1 cellular context compared by ENCODE assay signal in the genomic region with DNA sequence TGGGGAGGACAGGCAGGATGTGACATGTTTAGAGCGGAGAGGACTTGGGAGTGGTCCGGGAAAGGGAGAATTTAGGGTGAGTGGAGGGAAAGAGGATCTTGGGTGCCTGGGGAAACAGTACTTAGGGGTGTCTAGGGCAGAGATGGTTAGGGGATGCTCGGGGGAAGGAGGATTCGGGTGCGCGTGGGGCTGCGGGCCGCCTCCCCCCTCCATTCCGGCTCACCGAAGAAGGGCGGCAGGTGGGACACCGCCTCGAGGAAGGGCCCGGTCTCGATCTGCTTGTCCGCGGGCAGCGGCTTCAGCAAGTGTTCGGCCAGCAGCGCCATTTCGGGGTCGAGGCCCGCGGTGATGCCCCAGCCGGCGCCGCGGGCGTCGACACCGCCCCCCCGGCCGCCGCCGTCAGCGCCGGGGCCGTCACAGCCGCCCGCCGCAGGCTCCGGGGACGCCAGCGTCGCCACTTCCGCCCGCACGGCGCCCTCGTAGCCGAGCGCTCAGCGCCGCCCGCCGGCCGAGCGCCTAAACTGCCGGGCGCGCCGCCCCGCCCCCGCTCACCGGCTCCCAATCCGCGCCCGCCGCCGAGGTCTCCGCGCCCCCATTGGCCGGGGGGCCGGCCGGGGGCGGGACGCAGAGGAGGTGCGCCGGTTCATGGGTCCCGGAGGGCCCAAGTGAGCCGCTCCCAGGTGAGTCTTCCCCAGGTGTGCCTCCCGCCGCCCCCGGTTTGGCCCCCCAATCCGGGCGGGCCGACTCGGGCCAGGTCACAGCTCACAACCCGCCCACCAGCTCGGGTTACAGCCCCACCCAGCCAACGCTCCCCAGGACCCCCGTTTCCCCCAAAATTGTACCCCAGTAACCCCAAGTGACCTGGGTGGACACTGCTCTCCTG.
A peak's percentile ranks its signal among the peaks of the same experiment; 100 is the strongest.
TF ChIP-seq lines count a peak whose summit lies in the region.

A gene with protein sequence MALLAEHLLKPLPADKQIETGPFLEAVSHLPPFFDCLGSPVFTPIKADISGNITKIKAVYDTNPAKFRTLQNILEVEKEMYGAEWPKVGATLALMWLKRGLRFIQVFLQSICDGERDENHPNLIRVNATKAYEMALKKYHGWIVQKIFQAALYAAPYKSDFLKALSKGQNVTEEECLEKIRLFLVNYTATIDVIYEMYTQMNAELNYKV (minus strand): TSS at position 493 of the 883 bp plus-strand sequence. CDS start 167 bp downstream, at position 326.

TF ChIP-seq in SK-N-SH, 30 proteins besides CTCF, POLR2A, EP300 and RAD21:
- TF ChIP-seq, protein P1, sequence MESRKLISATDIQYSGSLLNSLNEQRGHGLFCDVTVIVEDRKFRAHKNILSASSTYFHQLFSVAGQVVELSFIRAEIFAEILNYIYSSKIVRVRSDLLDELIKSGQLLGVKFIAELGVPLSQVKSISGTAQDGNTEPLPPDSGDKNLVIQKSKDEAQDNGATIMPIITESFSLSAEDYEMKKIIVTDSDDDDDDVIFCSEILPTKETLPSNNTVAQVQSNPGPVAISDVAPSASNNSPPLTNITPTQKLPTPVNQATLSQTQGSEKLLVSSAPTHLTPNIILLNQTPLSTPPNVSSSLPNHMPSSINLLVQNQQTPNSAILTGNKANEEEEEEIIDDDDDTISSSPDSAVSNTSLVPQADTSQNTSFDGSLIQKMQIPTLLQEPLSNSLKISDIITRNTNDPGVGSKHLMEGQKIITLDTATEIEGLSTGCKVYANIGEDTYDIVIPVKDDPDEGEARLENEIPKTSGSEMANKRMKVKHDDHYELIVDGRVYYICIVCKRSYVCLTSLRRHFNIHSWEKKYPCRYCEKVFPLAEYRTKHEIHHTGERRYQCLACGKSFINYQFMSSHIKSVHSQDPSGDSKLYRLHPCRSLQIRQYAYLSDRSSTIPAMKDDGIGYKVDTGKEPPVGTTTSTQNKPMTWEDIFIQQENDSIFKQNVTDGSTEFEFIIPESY (IDR thresholded peaks at IDR 0.05; ENCODE audit: borderline replicate concordance, low read depth): no peak
- peak; percentile 48; the same call in 1 of the 2 replicates for TF ChIP-seq RFX5 (IDR thresholded peaks at IDR 0.05; ENCODE audit: low read length)
- no peak for TF ChIP-seq RCOR1 (IDR thresholded peaks at IDR 0.05; ENCODE audit: low read length)
- TF ChIP-seq CHD2 (IDR thresholded peaks at IDR 0.05; ENCODE audit: low read length, partially characterized antibody): no peak
- no peak for TF ChIP-seq MEF2A (IDR thresholded peaks at IDR 0.05; ENCODE audit: borderline replicate concordance, low read depth)
- TF ChIP-seq, protein P2, sequence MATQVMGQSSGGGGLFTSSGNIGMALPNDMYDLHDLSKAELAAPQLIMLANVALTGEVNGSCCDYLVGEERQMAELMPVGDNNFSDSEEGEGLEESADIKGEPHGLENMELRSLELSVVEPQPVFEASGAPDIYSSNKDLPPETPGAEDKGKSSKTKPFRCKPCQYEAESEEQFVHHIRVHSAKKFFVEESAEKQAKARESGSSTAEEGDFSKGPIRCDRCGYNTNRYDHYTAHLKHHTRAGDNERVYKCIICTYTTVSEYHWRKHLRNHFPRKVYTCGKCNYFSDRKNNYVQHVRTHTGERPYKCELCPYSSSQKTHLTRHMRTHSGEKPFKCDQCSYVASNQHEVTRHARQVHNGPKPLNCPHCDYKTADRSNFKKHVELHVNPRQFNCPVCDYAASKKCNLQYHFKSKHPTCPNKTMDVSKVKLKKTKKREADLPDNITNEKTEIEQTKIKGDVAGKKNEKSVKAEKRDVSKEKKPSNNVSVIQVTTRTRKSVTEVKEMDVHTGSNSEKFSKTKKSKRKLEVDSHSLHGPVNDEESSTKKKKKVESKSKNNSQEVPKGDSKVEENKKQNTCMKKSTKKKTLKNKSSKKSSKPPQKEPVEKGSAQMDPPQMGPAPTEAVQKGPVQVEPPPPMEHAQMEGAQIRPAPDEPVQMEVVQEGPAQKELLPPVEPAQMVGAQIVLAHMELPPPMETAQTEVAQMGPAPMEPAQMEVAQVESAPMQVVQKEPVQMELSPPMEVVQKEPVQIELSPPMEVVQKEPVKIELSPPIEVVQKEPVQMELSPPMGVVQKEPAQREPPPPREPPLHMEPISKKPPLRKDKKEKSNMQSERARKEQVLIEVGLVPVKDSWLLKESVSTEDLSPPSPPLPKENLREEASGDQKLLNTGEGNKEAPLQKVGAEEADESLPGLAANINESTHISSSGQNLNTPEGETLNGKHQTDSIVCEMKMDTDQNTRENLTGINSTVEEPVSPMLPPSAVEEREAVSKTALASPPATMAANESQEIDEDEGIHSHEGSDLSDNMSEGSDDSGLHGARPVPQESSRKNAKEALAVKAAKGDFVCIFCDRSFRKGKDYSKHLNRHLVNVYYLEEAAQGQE (IDR thresholded peaks at IDR 0.05; ENCODE audit: low read depth, low read length): no peak
- peak; percentile 36; the same call in 1 of the 2 replicates for TF ChIP-seq NRF1 (IDR thresholded peaks at IDR 0.05; ENCODE audit: low read depth, low read length)
- peak; percentile 52; the same call in 1 of the 2 replicates for TF ChIP-seq MXI1 (IDR thresholded peaks at IDR 0.05; ENCODE audit: low read depth, low read length)
- TF ChIP-seq TCF12 (IDR thresholded peaks at IDR 0.05): no peak
- TF ChIP-seq, protein P3, sequence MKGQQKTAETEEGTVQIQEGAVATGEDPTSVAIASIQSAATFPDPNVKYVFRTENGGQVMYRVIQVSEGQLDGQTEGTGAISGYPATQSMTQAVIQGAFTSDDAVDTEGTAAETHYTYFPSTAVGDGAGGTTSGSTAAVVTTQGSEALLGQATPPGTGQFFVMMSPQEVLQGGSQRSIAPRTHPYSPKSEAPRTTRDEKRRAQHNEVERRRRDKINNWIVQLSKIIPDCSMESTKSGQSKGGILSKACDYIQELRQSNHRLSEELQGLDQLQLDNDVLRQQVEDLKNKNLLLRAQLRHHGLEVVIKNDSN (IDR thresholded peaks at IDR 0.05; ENCODE audit: borderline replicate concordance, low read depth): no peak
- TF ChIP-seq TAF1 (IDR thresholded peaks at IDR 0.05; ENCODE audit: borderline replicate concordance, low read depth, low read length): no peak
- TF ChIP-seq, protein P4, sequence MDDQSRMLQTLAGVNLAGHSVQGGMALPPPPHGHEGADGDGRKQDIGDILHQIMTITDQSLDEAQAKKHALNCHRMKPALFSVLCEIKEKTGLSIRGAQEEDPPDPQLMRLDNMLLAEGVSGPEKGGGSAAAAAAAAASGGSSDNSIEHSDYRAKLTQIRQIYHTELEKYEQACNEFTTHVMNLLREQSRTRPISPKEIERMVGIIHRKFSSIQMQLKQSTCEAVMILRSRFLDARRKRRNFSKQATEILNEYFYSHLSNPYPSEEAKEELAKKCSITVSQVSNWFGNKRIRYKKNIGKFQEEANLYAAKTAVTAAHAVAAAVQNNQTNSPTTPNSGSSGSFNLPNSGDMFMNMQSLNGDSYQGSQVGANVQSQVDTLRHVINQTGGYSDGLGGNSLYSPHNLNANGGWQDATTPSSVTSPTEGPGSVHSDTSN (IDR thresholded peaks at IDR 0.05): no peak
- peak; percentile 77 for TF ChIP-seq ELF1 (IDR thresholded peaks at IDR 0.05)
- TF ChIP-seq GATA2 (CRISPR knock-in tag; IDR thresholded peaks at IDR 0.05): no peak
- TF ChIP-seq, protein P5, sequence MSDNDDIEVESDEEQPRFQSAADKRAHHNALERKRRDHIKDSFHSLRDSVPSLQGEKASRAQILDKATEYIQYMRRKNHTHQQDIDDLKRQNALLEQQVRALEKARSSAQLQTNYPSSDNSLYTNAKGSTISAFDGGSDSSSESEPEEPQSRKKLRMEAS (IDR thresholded peaks at IDR 0.05; ENCODE audit: low read depth): 0 out of 2 replicates have a peak, but pooled peaks have one; percentile 49
- no peak for TF ChIP-seq JUND (IDR thresholded peaks at IDR 0.05)
- TF ChIP-seq FOSL2 (IDR thresholded peaks at IDR 0.05; ENCODE audit: borderline replicate concordance, low read depth): no peak
- no peak for TF ChIP-seq POLR2AphosphoS5 (IDR thresholded peaks at IDR 0.05; ENCODE audit: low read depth, low read length)
- TF ChIP-seq TEAD4 (IDR thresholded peaks at IDR 0.05; ENCODE audit: borderline replicate concordance, insufficient read depth): no peak
- no peak for TF ChIP-seq RXRA (IDR thresholded peaks at IDR 0.05; ENCODE audit: borderline replicate concordance, low read depth)
- peak; percentile 50; the same call in 1 of the 2 replicates for TF ChIP-seq GABPA (IDR thresholded peaks at IDR 0.05; ENCODE audit: low read depth)
- TF ChIP-seq, protein P6, sequence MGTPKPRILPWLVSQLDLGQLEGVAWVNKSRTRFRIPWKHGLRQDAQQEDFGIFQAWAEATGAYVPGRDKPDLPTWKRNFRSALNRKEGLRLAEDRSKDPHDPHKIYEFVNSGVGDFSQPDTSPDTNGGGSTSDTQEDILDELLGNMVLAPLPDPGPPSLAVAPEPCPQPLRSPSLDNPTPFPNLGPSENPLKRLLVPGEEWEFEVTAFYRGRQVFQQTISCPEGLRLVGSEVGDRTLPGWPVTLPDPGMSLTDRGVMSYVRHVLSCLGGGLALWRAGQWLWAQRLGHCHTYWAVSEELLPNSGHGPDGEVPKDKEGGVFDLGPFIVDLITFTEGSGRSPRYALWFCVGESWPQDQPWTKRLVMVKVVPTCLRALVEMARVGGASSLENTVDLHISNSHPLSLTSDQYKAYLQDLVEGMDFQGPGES (IDR thresholded peaks at IDR 0.05; ENCODE audit: low read depth, low read length): peak; percentile 23; the same call in 1 of the 2 replicates
- no peak for TF ChIP-seq YY1 (IDR thresholded peaks at IDR 0.05; ENCODE audit: low read depth)
- no peak for TF ChIP-seq EZH2phosphoT487 (IDR thresholded peaks at IDR 0.05; ENCODE audit: borderline replicate concordance, low read depth)
- peak; percentile 60 for TF ChIP-seq SMC3 (IDR thresholded peaks at IDR 0.05; ENCODE audit: low read depth, low read length)
- no peak for TF ChIP-seq SIN3A (IDR thresholded peaks at IDR 0.05; ENCODE audit: borderline replicate concordance, low read depth, low read length)
- TF ChIP-seq, protein P7, sequence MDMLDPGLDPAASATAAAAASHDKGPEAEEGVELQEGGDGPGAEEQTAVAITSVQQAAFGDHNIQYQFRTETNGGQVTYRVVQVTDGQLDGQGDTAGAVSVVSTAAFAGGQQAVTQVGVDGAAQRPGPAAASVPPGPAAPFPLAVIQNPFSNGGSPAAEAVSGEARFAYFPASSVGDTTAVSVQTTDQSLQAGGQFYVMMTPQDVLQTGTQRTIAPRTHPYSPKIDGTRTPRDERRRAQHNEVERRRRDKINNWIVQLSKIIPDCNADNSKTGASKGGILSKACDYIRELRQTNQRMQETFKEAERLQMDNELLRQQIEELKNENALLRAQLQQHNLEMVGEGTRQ (IDR thresholded peaks at IDR 0.05; ENCODE audit: borderline replicate concordance, low read depth, low read length): no peak
- no peak for TF ChIP-seq FOXM1 (IDR thresholded peaks at IDR 0.05; ENCODE audit: low read depth)
- no peak for TF ChIP-seq NFIC (IDR thresholded peaks at IDR 0.05; ENCODE audit: borderline replicate concordance)
- no peak for TF ChIP-seq FOXJ3 (CRISPR knock-in tag; IDR thresholded peaks at IDR 0.05)
TF ChIP-seq in SK-N-SH: peak in this region for 8.
